Comparison of ENCODE assay signal across 23 cellular contexts in genomic region chr10:112298581-112298980, GRCh38. TPM values are rescaled to one million over a fixed set of nuclear protein-coding genes. Genes with fewer than 3 reads are reported as not detected.
DNase-seq lines count a peak whose midpoint lies in the region; ATAC-seq and TF ChIP-seq lines count a peak whose summit lies in the region.
"Had no signal": no experiment of that assay in that cellular context is flagged by ENCODE, and none has a peak within 500 bp of the region (broad histone marks: within the 10 kb centered on the region; RNA-seq: fewer than 3 reads in every experiment).

No MANE protein-coding gene starts in this region.

- H4K20me1 ChIP-seq in mammary epithelial cell (ENCODE audit: insufficient read depth, low read length) (no peaks in the 10 kb centered on the region), Karpas-422 (ENCODE audit: insufficient read depth, low read depth, low read length) (no peaks in the 10 kb centered on the region)

- peak overlapping the region; percentile 18 for H3K4me2 ChIP-seq in mammary epithelial cell (ENCODE audit: insufficient read depth, low read depth, low read length)
- no peak overlapping the region for H3K4me2 ChIP-seq in Karpas-422 (ENCODE audit: low read depth, low read length, poor library complexity, severe bottlenecking)
- H3K4me2 ChIP-seq: KMS-11 had no signal

- TF ChIP-seq CTCF in mammary epithelial cell (conservative IDR thresholded peaks at IDR 0.05 in 1 of 2, IDR thresholded peaks at IDR 0.05 in 1 of 2; ENCODE audit: extremely low read depth in 1 of 2, insufficient read depth in 1 of 2, low read depth in 1 of 2, low read length in 2 of 2) (no peak), MCF 10A (IDR thresholded peaks at IDR 0.05; ENCODE audit: unreplicated experiment) (no peak), glutamatergic neuron (IDR thresholded peaks at IDR 0.05; ENCODE audit: partially characterized antibody, unreplicated experiment) (no peak), thoracic aorta (IDR thresholded peaks at IDR 0.05) (no peak), suprapubic skin (IDR thresholded peaks at IDR 0.05) (no peak)
- no peak for TF ChIP-seq CTCF in CD8-positive, alpha-beta T cell (IDR thresholded peaks at IDR 0.05)

- H2AFZ ChIP-seq in mammary epithelial cell (ENCODE audit: low read depth, low read length) (peak overlapping the region; percentile 54), Karpas-422 (ENCODE audit: low read length) (peak overlapping the region; percentile 40; the same call in 1 of the 2 replicates)

- H3K27ac ChIP-seq in mammary epithelial cell (ENCODE audit: insufficient read depth, low read depth, low read length), result no peak overlapping the region
- H3K27ac ChIP-seq in Karpas-422 (ENCODE audit: low read length), result no peak overlapping the region
- H3K27ac ChIP-seq in thoracic aorta, result peak overlapping the region; percentile 23 to 35
- H3K27ac ChIP-seq in suprapubic skin, result no peak overlapping the region
- H3K27ac ChIP-seq in CD8-positive, alpha-beta T cell (ENCODE audit: low read depth, low read length), result no peak overlapping the region
- H3K27ac ChIP-seq: KMS-11 had no signal

- H3K9me3 Mint-ChIP-seq in MCF 10A (ENCODE audit: unreplicated experiment) (no peaks in the 10 kb centered on the region), glutamatergic neuron (ENCODE audit: unreplicated experiment) (no peaks in the 10 kb centered on the region)
- H3K9me3 Mint-ChIP-seq in CD8-positive, alpha-beta T cell, result no peaks in the 10 kb centered on the region
- H3K9me3 Mint-ChIP-seq: HFFc6 had no signal

- H3K9me3 ChIP-seq in mammary epithelial cell (replicated peaks; ENCODE audit: insufficient read depth, low read length) (no peaks in the 10 kb centered on the region), Karpas-422 (ENCODE audit: low read length) (no peaks in the 10 kb centered on the region), thoracic aorta (no peaks in the 10 kb centered on the region), suprapubic skin (no peaks in the 10 kb centered on the region)
- H3K9me3 ChIP-seq in CD8-positive, alpha-beta T cell (ENCODE audit: low read length), result no peaks in the 10 kb centered on the region

- POLR2A ChIA-PET in MCF 10A (lab: Yijun Ruan, JAX), result no interaction called here
- POLR2A ChIA-PET in CD8-positive, alpha-beta T cell (lab: Charles Lee), result no interaction called here

- peaks cover 6% of the 10 kb centered on the region for H3K4me1 ChIP-seq in mammary epithelial cell (ENCODE audit: insufficient read depth, low read length)
- H3K4me1 ChIP-seq in Karpas-422 (ENCODE audit: low read length), result peaks cover 32% of the 10 kb centered on the region
- peaks cover 0 to 25% of the 10 kb centered on the region in 2 donors for H3K4me1 ChIP-seq in thoracic aorta (ENCODE audit: control insufficient read depth in 1 of 2, low read depth in 2 of 2)
- no peaks in the 10 kb centered on the region for H3K4me1 ChIP-seq in suprapubic skin
- no peaks in the 10 kb centered on the region for H3K4me1 ChIP-seq in CD8-positive, alpha-beta T cell (ENCODE audit: insufficient read depth, low read length)

- TF ChIP-seq EP300 in suprapubic skin (IDR thresholded peaks at IDR 0.05), result no peak

- H3K9ac ChIP-seq in mammary epithelial cell (ENCODE audit: insufficient read depth, low read length) (no peak overlapping the region), Karpas-422 (ENCODE audit: low read length) (no peak overlapping the region)
- H3K9ac ChIP-seq: KMS-11 had no signal

- H3K4me3 Mint-ChIP-seq in MCF 10A (ENCODE audit: unreplicated experiment) (no peak overlapping the region), glutamatergic neuron (ENCODE audit: unreplicated experiment) (no peak overlapping the region)
- H3K4me3 Mint-ChIP-seq in CD8-positive, alpha-beta T cell, result no peak overlapping the region
- H3K4me3 Mint-ChIP-seq: HFFc6 had no signal

- no peaks in the 10 kb centered on the region for H3K79me2 ChIP-seq in mammary epithelial cell (ENCODE audit: insufficient read depth, low read length)
- no peaks in the 10 kb centered on the region for H3K79me2 ChIP-seq in Karpas-422 (ENCODE audit: low read length)

- H3K36me3 Mint-ChIP-seq in MCF 10A (ENCODE audit: insufficient read depth, unreplicated experiment) (no peaks in the 10 kb centered on the region), glutamatergic neuron (ENCODE audit: unreplicated experiment) (no peaks in the 10 kb centered on the region)
- no peaks in the 10 kb centered on the region for H3K36me3 Mint-ChIP-seq in CD8-positive, alpha-beta T cell

- H3K27ac Mint-ChIP-seq in MCF 10A (ENCODE audit: low read depth, unreplicated experiment), result no peak overlapping the region
- peak overlapping the region; percentile 13 for H3K27ac Mint-ChIP-seq in glutamatergic neuron (ENCODE audit: unreplicated experiment)
- no peak overlapping the region for H3K27ac Mint-ChIP-seq in CD8-positive, alpha-beta T cell
- H3K27ac Mint-ChIP-seq: HFFc6 had no signal

- no peak for ATAC-seq in thoracic aorta (ENCODE audit: insufficient number of reproducible peaks, low FRiP score, low read depth)
- ATAC-seq in CD8-positive, alpha-beta T cell, result no peak

- H3K27me3 Mint-ChIP-seq in MCF 10A (ENCODE audit: insufficient read depth, unreplicated experiment) (no peaks in the 10 kb centered on the region), glutamatergic neuron (ENCODE audit: unreplicated experiment) (no peaks in the 10 kb centered on the region)
- H3K27me3 Mint-ChIP-seq in CD8-positive, alpha-beta T cell (ENCODE audit: low read depth), result peaks cover 6% of the 10 kb centered on the region

- TF ChIP-seq POLR2A in suprapubic skin (IDR thresholded peaks at IDR 0.05), result no peak

- DNase-seq in mammary epithelial cell (no peak), MCF 10A (ENCODE audit: unreplicated experiment) (no peak), Karpas-422 (no peak), glutamatergic neuron (no peak), thoracic aorta (ENCODE audit: low spot score) (no peak), suprapubic skin (ENCODE audit: low spot score in 2 of 2) (no peak), NCI-H2196 treated with DMSO at 0.1 percent for 48 hours (lab: John Stamatoyannopoulos, UW; ENCODE audit: unreplicated experiment) (no peak)
- DNase-seq in CD8-positive, alpha-beta T cell, result no peak
- DNase-seq: 8988T, COR-L47, DMS 273 treated with DMSO at 0.1 percent for 48 hours, DND-41, HFFc6, NCI-H1436 treated with DMSO at 0.1 percent for 48 hours, NCI-H2029 treated with DMSO at 0.1 percent for 48 hours, NCI-H2171, NCI-H446 treated with DMSO at 0.1 percent for 48 hours, NCI-H69, SHP77 had no signal

- H3K4me3 ChIP-seq in mammary epithelial cell (replicated peaks in 1 of 3; ENCODE audit: insufficient read depth in 1 of 3, low read depth in 2 of 3, low read length in 3 of 3) (no peak overlapping the region), Karpas-422 (ENCODE audit: low read length) (no peak overlapping the region), thoracic aorta (no peak overlapping the region), suprapubic skin (no peak overlapping the region)
- H3K4me3 ChIP-seq in CD8-positive, alpha-beta T cell (ENCODE audit: low read depth, low read length), result no peak overlapping the region

- CTCF ChIA-PET in mammary epithelial cell (lab: Charles Lee; ENCODE audit: low non-redundant PET), result no interaction called here
- CTCF ChIA-PET in MCF 10A (lab: Yijun Ruan, JAX), result no interaction called here
- CTCF ChIA-PET in CD8-positive, alpha-beta T cell (lab: Charles Lee), result no interaction called here

- BruUV-seq in mammary epithelial cell (replicated peaks; lab: Mats Ljungman, UMichigan) (no TSS peak), MCF 10A (replicated peaks; lab: Mats Ljungman, UMichigan) (no TSS peak)

- H3K4me1 Mint-ChIP-seq in MCF 10A (ENCODE audit: insufficient read depth, unreplicated experiment), result peaks cover 16% of the 10 kb centered on the region
- H3K4me1 Mint-ChIP-seq in glutamatergic neuron (ENCODE audit: low read depth, unreplicated experiment), result peaks cover 23% of the 10 kb centered on the region
- no peaks in the 10 kb centered on the region for H3K4me1 Mint-ChIP-seq in CD8-positive, alpha-beta T cell (ENCODE audit: low read depth)

- in situ Hi-C loops in mammary epithelial cell (cut with MboI; ENCODE audit: low sequenced_read_pairs in 2 of 2), result no loop called here

- H3K9me2 ChIP-seq in Karpas-422 (replicated peaks; ENCODE audit: insufficient read depth, low read length), result no peaks in the 10 kb centered on the region

- H3K27me3 ChIP-seq in mammary epithelial cell (ENCODE audit: insufficient read depth, low read length) (no peaks in the 10 kb centered on the region), Karpas-422 (ENCODE audit: low read length) (no peaks in the 10 kb centered on the region), thoracic aorta (replicated peaks; ENCODE audit: insufficient read depth) (no peaks in the 10 kb centered on the region), suprapubic skin (no peaks in the 10 kb centered on the region)
- H3K27me3 ChIP-seq in CD8-positive, alpha-beta T cell (ENCODE audit: insufficient read depth, low read length), result peaks cover 4% of the 10 kb centered on the region

- intact Hi-C loops in mammary epithelial cell (cut with micrococcal nuclease) (no loop called here), MCF 10A (cut with micrococcal nuclease) (no loop called here)
- intact Hi-C loops in CD8-positive, alpha-beta T cell (cut with DNase I, micrococcal nuclease), result no loop called here

- no peaks in the 10 kb centered on the region for H3K36me3 ChIP-seq in mammary epithelial cell (ENCODE audit: insufficient read depth, low read length)
- H3K36me3 ChIP-seq in Karpas-422 (ENCODE audit: insufficient read depth, low read length), result no peaks in the 10 kb centered on the region
- H3K36me3 ChIP-seq in thoracic aorta, result no peaks in the 10 kb centered on the region
- H3K36me3 ChIP-seq in suprapubic skin, result no peaks in the 10 kb centered on the region
- no peaks in the 10 kb centered on the region for H3K36me3 ChIP-seq in CD8-positive, alpha-beta T cell (ENCODE audit: insufficient read depth, low read length)

- dilution Hi-C loops in mammary epithelial cell (cut with HindIII; ENCODE audit: low sequenced_read_pairs), result no loop called here

- whole genome bisulfite sequencing in mammary epithelial cell (ENCODE audit: low coverage, missing lambda C conversion rate), result 17% methylated on average over 6 of the region's 6 CpGs
- 60% methylated on average over 6 of the region's 6 CpGs for WGBS in suprapubic skin

RNA-seq across cellular contexts. Expression of gene TECTB, which starts 15.4 kb away (rescaled TPM):
- total RNA-seq in mammary epithelial cell (not detected), MCF 10A (2022) (not detected in 2 replicates), glutamatergic neuron (ENCODE audit: unreplicated experiment) (not detected), thoracic aorta (not detected), suprapubic skin (not detected)
- not detected for polyA plus RNA-seq in mammary epithelial cell
- polyA minus RNA-seq in mammary epithelial cell, result not detected
- not detected in 2 replicates for total RNA-seq in Karpas-422 (2014; rRNA removed; shearing (Covaris generic); ENCODE audit: low replicate concordance)
- not detected for total RNA-seq in CD8-positive, alpha-beta T cell
- total RNA-seq: G401, HFFc6, HT-29 had no signal
- polyA plus RNA-seq: AG04450 had no signal

Comparison
In these comparisons a context has a peak if more than half of its experiments do, and no peak if none do; other contexts are left out.
1. H3K27ac ChIP-seq: peak in thoracic aorta (2 of 2); none in mammary epithelial cell (single experiment), Karpas-422 (single experiment), suprapubic skin (single experiment) and CD8-positive, alpha-beta T cell (single experiment).